In genomic region chr19:17605761-17606745, GRCh38 we compare ENCODE assay signal across 8 cellular contexts. TPM values are rescaled to one million over a fixed set of nuclear protein-coding genes. Genes with fewer than 3 reads are reported as not detected.
DNase-seq lines count a peak whose midpoint lies in the region; ATAC-seq and TF ChIP-seq lines count a peak whose summit lies in the region.

No MANE protein-coding gene starts in this region.

- intact Hi-C loops in testis (cut with DNase I; ENCODE audit: low total_unique reads): no loop called here

- H3K9me3 ChIP-seq in testis: no peaks in the 10 kb centered on the region

- TF ChIP-seq POLR2A in testis (IDR thresholded peaks at IDR 0.05): no peak

- CTCF ChIA-PET in BJ (lab: Yijun Ruan, JAX): interaction anchor here (0.5 to 2.1 kb wide), 13 partner anchors 9 to 254 kb away, joined by 3 to 8 read pairs (median 3); partner anchors contain the start of gene RPL18A

- H3K27ac ChIP-seq in testis: peak overlapping the region; percentile 55 to 72

- peak; percentile 69 for ATAC-seq in GM19324 (IDR thresholded peaks at IDR 0.05; ENCODE audit: low FRiP score, unreplicated experiment)
- ATAC-seq in omental fat pad (ENCODE audit: low FRiP score): peak; percentile 67

- peaks cover 4% of the 10 kb centered on the region for H3K4me1 ChIP-seq in testis

- H3K4me3 ChIP-seq in BJ (ENCODE audit: low read depth, low read length): peak overlapping the region; percentile 43
- H3K4me3 ChIP-seq in testis: peak overlapping the region; percentile 45 to 52

- TF ChIP-seq CTCF in BJ (IDR thresholded peaks at IDR 0.05; ENCODE audit: insufficient read depth, low read depth, low read length): no peak
- TF ChIP-seq CTCF in omental fat pad (IDR thresholded peaks at IDR 0.05): no peak
- TF ChIP-seq CTCF in testis (IDR thresholded peaks at IDR 0.05): peak; percentile 59 to 80 (median 74)

- H3K27me3 ChIP-seq in BJ (ENCODE audit: control insufficient read depth, insufficient read depth, low read length): peaks cover 8% of the 10 kb centered on the region
- H3K27me3 ChIP-seq in testis: no peaks in the 10 kb centered on the region

- no peaks in the 10 kb centered on the region for H3K36me3 ChIP-seq in BJ (ENCODE audit: control insufficient read depth, insufficient read depth, low read length)
- H3K36me3 ChIP-seq in testis (ENCODE audit: low read depth, missing control alignments): no peaks in the 10 kb centered on the region

- 1 to 4% methylated on average over 19 to 76 of the region's 94 CpGs for WGBS in testis, 2 donors

- POLR2A ChIA-PET in BJ (lab: Charles Lee): interaction anchor here (0.6 kb wide), 2 partner anchors 96 to 174 kb away, joined by 5 to 11 read pairs; no protein-coding TSS in a partner anchor

- DNase-seq in BJ (ENCODE audit: low read depth) (peak; percentile 29), HK-2 (ENCODE audit: unreplicated experiment) (peak; percentile 92), RPMI7951 (ENCODE audit: low read depth) (peak; percentile 79), germinal center (ENCODE audit: low spot score) (peak; percentile 96), omental fat pad (ENCODE audit: low spot score) (peak; percentile 58), testis (peak; percentile 87)
- DNase-seq in activated effector memory CD4-positive, alpha-beta T cell treated with anti-CD3 and anti-CD28 coated beads, Interleukin-2, amount 50 U/mL, for 16 hours: peak; percentile 92

RNA-seq across cellular contexts. Expression of gene COLGALT1, which starts 50.6 kb away (rescaled TPM):
- polyA plus RNA-seq in BJ (2011; rRNA removed): 124 and 158 TPM in 2 replicates
- 179 and 281 TPM in 2 replicates for polyA minus RNA-seq in BJ (2011; rRNA and poly(A)+ RNA removed)
- total RNA-seq in RPMI7951 (2014; rRNA removed; shearing (Covaris generic)): 90.8 and 101 TPM in 2 replicates
- 100 to 1,000 TPM in 3 of 4 donors, 10 to 100 TPM in 1; 70.0 to 141 (median 115) TPM for total RNA-seq in omental fat pad
- total RNA-seq in testis: 10 to 100 TPM; 70.3 to 94.5 TPM
- polyA plus RNA-seq in testis (ENCODE audit: insufficient read depth, low read depth, low replicate concordance): 52.0 TPM

Comparison
In these comparisons a context has a peak if more than half of its experiments do, and no peak if none do; other contexts are left out.
1. Peak in every context shown above with its lines: DNase-seq, ATAC-seq, H3K4me3 ChIP-seq and H3K27ac ChIP-seq.
2. DNase-seq: peak in every context shown above with its lines; median percentile 96 in germinal center; 92 in HK-2; 92 in activated effector memory CD4-positive, alpha-beta T cell treated with anti-CD3 and anti-CD28 coated beads, Interleukin-2, amount 50 U/mL, for 16 hours; 87 in testis; 79 in RPMI7951; 58 in omental fat pad; 29 in BJ.
3. CTCF ChIP-seq: peak in testis (3 of 3); none in BJ (single experiment) and omental fat pad (0 of 3).